ENCODE assay signal across 10 cellular contexts in the genomic region with DNA sequence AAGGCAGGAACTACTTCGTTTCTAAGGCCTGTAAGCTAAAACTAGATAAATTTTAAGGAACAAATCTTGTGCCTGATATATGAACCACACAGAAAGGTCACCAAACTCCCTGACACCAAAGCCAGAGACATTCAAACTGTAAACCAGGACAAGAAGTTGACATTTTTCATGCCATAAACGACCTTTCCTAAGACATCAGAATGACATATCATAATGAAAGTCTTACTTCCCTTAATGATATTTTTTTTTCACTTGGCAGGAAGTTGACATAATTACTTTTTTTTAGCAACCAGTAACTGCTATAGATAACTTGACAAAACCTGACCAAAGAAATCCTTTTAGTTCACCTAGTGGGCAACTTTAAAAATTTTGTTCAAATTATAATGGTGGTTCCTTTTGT.
DNase-seq lines count a peak whose midpoint lies in the region; ATAC-seq and TF ChIP-seq lines count a peak whose summit lies in the region.
"Had no signal": no experiment of that assay in that cellular context is flagged by ENCODE, and none has a peak within 500 bp of the region (broad histone marks: within the 10 kb centered on the region; RNA-seq: fewer than 3 reads in every experiment).

No MANE protein-coding gene starts in this region.

- no peak overlapping the region for H3K4me3 ChIP-seq in GM06990 (replicated peaks; ENCODE audit: low read depth, low read length)
- H3K4me3 ChIP-seq in suprapubic skin, result no peak overlapping the region
- no peak overlapping the region for H3K4me3 ChIP-seq in osteoblast (ENCODE audit: insufficient read depth, low read length)

- no peak overlapping the region for H3K4me2 ChIP-seq in osteoblast (ENCODE audit: insufficient read depth, low read length)

- WGBS in suprapubic skin, result 58% methylated on average over 2 of the region's 2 CpGs

- H3K27ac ChIP-seq in suprapubic skin (no peak overlapping the region), osteoblast (ENCODE audit: low read depth, low read length) (no peak overlapping the region)

- H4K20me1 ChIP-seq in osteoblast (ENCODE audit: insufficient read depth, low read length), result no peaks in the 10 kb centered on the region

- H3K27me3 ChIP-seq in GM06990 (replicated peaks; ENCODE audit: control insufficient read depth, insufficient read depth, low read length), result no peaks in the 10 kb centered on the region
- H3K27me3 ChIP-seq in suprapubic skin, result no peaks in the 10 kb centered on the region
- H3K27me3 ChIP-seq in osteoblast (ENCODE audit: insufficient read depth, low read length), result peaks cover 11% of the 10 kb centered on the region

- no peaks in the 10 kb centered on the region for H3K4me1 ChIP-seq in suprapubic skin
- H3K4me1 ChIP-seq in osteoblast (ENCODE audit: insufficient read depth, low read length), result no peaks in the 10 kb centered on the region

- ATAC-seq in GM19467 (IDR thresholded peaks at IDR 0.05; ENCODE audit: unreplicated experiment), result peak; percentile 55
- ATAC-seq in HG03097 (IDR thresholded peaks at IDR 0.05; ENCODE audit: low FRiP score, unreplicated experiment), result peak; percentile 42
- no peak for ATAC-seq in GM21619 (IDR thresholded peaks at IDR 0.05; ENCODE audit: unreplicated experiment)
- ATAC-seq: HepG2 had no signal

- TF ChIP-seq POLR2A in suprapubic skin (IDR thresholded peaks at IDR 0.05), result no peak

- DNase-seq in GM06990 (ENCODE audit: extremely low read depth, insufficient read length), result peak; percentile 64
- DNase-seq in NAMALWA (ENCODE audit: low spot score), result peak; percentile 72
- no peak for DNase-seq in cardiac septum (ENCODE audit: low spot score)
- no peak for DNase-seq in suprapubic skin (ENCODE audit: low spot score in 2 of 2)
- no peak for DNase-seq in osteoblast (ENCODE audit: insufficient read length, low spot score, missing footprints)
- DNase-seq: activated effector memory CD4-positive, alpha-beta T cell treated with anti-CD3 and anti-CD28 coated beads, Interleukin-2, amount 50 U/mL, for 16 hours had no signal

- TF ChIP-seq CTCF in GM06990 (IDR thresholded peaks at IDR 0.05; ENCODE audit: insufficient read depth, low read length, poor library complexity, severe bottlenecking), result no peak
- no peak for TF ChIP-seq CTCF in suprapubic skin (IDR thresholded peaks at IDR 0.05)
- TF ChIP-seq CTCF in osteoblast (IDR thresholded peaks at IDR 0.05; ENCODE audit: extremely low read depth, low read depth, low read length), result no peak

- intact Hi-C loops in cardiac septum (cut with DNase I), result no loop called here

- H3K36me3 ChIP-seq in GM06990 (ENCODE audit: control insufficient read depth, insufficient read depth, low read length), result no peaks in the 10 kb centered on the region; the same call in 1 of the 2 replicates
- H3K36me3 ChIP-seq in suprapubic skin, result no peaks in the 10 kb centered on the region
- no peaks in the 10 kb centered on the region for H3K36me3 ChIP-seq in osteoblast (ENCODE audit: insufficient read depth, low read length)

- no peak for TF ChIP-seq EP300 in suprapubic skin (IDR thresholded peaks at IDR 0.05)

- no peaks in the 10 kb centered on the region for H3K79me2 ChIP-seq in osteoblast (ENCODE audit: insufficient read depth, low read length)

- H2AFZ ChIP-seq in osteoblast (ENCODE audit: low read length), result no peak overlapping the region

- H3K9me3 ChIP-seq in suprapubic skin, result no peaks in the 10 kb centered on the region
- no peaks in the 10 kb centered on the region for H3K9me3 ChIP-seq in osteoblast (ENCODE audit: low read depth, low read length)

Comparison
In these comparisons a context has a peak if more than half of its experiments do, and no peak if none do; other contexts are left out.
1. DNase-seq: peak in GM06990 (single experiment) and NAMALWA (single experiment); none in cardiac septum (single experiment), suprapubic skin (0 of 2) and osteoblast (single experiment).